1 cellular context compared by ENCODE assay signal in the genomic region with DNA sequence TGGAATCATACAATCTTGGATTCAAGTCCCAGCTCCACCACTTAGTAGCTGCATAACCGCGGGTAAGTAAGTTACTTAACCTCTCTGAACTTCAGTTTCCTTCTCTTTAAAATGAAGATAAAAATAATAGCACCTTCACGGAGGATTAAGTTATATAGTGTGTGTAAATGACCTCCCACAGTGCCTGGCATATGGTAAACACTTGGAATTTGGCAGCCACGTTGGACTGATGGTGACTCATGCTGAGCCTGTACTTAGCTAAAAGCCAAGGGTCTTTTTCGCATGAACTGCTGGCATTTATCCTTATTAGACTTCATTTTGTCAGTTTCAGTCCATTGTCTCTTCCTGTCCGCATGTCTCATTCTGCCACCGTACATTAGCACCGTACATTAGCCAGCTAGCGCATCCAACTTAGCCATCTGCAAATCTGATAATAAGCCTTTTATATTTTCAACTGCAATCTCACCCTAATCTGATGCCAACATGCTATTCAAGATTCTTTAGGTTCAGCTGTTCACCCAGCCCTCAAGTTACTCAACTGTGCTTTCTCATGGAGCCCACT.
A peak's percentile ranks its signal among the peaks of the same experiment; 100 is the strongest.
TF ChIP-seq lines count a peak whose summit lies in the region.

No MANE protein-coding gene starts in this region.

TF ChIP-seq in HEK293, 187 proteins besides CTCF, POLR2A, EP300 and RAD21 (continued from another document and continues in another):
- no peak for TF ChIP-seq ZNF280D (tag by site-specific recombination; IDR thresholded peaks at IDR 0.05)
- TF ChIP-seq ZNF561 (tag by site-specific recombination; IDR thresholded peaks at IDR 0.05; ENCODE audit: borderline replicate concordance): peak; percentile 88; the same call in 1 of the 2 replicates
- peak; percentile 100 for TF ChIP-seq GLI2 (tag by site-specific recombination; IDR thresholded peaks at IDR 0.05; ENCODE audit: borderline replicate concordance, low read depth)
- no peak for TF ChIP-seq ZNF521 (tag by site-specific recombination; IDR thresholded peaks at IDR 0.05)
- TF ChIP-seq, protein P1, sequence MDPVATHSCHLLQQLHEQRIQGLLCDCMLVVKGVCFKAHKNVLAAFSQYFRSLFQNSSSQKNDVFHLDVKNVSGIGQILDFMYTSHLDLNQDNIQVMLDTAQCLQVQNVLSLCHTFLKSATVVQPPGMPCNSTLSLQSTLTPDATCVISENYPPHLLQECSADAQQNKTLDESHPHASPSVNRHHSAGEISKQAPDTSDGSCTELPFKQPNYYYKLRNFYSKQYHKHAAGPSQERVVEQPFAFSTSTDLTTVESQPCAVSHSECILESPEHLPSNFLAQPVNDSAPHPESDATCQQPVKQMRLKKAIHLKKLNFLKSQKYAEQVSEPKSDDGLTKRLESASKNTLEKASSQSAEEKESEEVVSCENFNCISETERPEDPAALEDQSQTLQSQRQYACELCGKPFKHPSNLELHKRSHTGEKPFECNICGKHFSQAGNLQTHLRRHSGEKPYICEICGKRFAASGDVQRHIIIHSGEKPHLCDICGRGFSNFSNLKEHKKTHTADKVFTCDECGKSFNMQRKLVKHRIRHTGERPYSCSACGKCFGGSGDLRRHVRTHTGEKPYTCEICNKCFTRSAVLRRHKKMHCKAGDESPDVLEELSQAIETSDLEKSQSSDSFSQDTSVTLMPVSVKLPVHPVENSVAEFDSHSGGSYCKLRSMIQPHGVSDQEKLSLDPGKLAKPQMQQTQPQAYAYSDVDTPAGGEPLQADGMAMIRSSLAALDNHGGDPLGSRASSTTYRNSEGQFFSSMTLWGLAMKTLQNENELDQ (tag by site-specific recombination; IDR thresholded peaks at IDR 0.05; ENCODE audit: low read depth): peak; percentile 55; the same call in 1 of the 2 replicates
- peak; percentile 77 for TF ChIP-seq HOXD13 (CRISPR knock-in tag; IDR thresholded peaks at IDR 0.05; ENCODE audit: borderline replicate concordance)
- TF ChIP-seq ZNF664 (tag by site-specific recombination; IDR thresholded peaks at IDR 0.05): peak; percentile 92
- peak; percentile 92 for TF ChIP-seq KLF8 (tag by site-specific recombination; IDR thresholded peaks at IDR 0.05)
- TF ChIP-seq WT1 (tag by site-specific recombination; IDR thresholded peaks at IDR 0.05): peak; percentile 69
- peak; percentile 97 for TF ChIP-seq ZNF580 (tag by site-specific recombination; IDR thresholded peaks at IDR 0.05)
- TF ChIP-seq ZNF366 (tag by site-specific recombination; conservative IDR thresholded peaks at IDR 0.05): peak; percentile 95
- no peak for TF ChIP-seq MEIS1 (CRISPR knock-in tag; IDR thresholded peaks at IDR 0.05; ENCODE audit: borderline replicate concordance)
- peak; percentile 95 for TF ChIP-seq ZNF2 (tag by site-specific recombination; IDR thresholded peaks at IDR 0.05)
- TF ChIP-seq, protein P2, sequence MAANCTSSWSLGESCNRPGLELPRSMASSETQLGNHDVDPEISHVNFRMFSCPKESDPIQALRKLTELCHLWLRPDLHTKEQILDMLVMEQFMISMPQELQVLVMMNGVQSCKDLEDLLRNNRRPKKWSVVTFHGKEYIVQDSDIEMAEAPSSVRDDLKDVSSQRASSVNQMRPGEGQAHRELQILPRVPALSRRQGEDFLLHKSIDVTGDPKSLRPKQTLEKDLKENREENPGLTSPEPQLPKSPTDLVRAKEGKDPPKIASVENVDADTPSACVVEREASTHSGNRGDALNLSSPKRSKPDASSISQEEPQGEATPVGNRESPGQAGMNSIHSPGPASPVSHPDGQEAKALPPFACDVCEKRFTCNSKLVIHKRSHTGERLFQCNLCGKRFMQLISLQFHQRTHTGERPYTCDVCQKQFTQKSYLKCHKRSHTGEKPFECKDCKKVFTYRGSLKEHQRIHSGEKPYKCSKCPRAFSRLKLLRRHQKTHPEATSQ (tag by site-specific recombination; IDR thresholded peaks at IDR 0.05): no peak
- TF ChIP-seq ZXDB (tag by site-specific recombination; IDR thresholded peaks at IDR 0.05): peak; percentile 96
- TF ChIP-seq, protein P3, sequence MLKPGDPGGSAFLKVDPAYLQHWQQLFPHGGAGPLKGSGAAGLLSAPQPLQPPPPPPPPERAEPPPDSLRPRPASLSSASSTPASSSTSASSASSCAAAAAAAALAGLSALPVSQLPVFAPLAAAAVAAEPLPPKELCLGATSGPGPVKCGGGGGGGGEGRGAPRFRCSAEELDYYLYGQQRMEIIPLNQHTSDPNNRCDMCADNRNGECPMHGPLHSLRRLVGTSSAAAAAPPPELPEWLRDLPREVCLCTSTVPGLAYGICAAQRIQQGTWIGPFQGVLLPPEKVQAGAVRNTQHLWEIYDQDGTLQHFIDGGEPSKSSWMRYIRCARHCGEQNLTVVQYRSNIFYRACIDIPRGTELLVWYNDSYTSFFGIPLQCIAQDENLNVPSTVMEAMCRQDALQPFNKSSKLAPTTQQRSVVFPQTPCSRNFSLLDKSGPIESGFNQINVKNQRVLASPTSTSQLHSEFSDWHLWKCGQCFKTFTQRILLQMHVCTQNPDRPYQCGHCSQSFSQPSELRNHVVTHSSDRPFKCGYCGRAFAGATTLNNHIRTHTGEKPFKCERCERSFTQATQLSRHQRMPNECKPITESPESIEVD (tag by site-specific recombination; IDR thresholded peaks at IDR 0.05): peak; percentile 96
- TF ChIP-seq ZNF10 (tag by site-specific recombination; IDR thresholded peaks at IDR 0.05): peak; percentile 58; the same call in 1 of the 2 replicates
- TF ChIP-seq ZNF654 (tag by site-specific recombination; IDR thresholded peaks at IDR 0.05; ENCODE audit: low read depth): no peak
- TF ChIP-seq ZNF571 (tag by site-specific recombination; IDR thresholded peaks at IDR 0.05): no peak
- TF ChIP-seq, protein P4, sequence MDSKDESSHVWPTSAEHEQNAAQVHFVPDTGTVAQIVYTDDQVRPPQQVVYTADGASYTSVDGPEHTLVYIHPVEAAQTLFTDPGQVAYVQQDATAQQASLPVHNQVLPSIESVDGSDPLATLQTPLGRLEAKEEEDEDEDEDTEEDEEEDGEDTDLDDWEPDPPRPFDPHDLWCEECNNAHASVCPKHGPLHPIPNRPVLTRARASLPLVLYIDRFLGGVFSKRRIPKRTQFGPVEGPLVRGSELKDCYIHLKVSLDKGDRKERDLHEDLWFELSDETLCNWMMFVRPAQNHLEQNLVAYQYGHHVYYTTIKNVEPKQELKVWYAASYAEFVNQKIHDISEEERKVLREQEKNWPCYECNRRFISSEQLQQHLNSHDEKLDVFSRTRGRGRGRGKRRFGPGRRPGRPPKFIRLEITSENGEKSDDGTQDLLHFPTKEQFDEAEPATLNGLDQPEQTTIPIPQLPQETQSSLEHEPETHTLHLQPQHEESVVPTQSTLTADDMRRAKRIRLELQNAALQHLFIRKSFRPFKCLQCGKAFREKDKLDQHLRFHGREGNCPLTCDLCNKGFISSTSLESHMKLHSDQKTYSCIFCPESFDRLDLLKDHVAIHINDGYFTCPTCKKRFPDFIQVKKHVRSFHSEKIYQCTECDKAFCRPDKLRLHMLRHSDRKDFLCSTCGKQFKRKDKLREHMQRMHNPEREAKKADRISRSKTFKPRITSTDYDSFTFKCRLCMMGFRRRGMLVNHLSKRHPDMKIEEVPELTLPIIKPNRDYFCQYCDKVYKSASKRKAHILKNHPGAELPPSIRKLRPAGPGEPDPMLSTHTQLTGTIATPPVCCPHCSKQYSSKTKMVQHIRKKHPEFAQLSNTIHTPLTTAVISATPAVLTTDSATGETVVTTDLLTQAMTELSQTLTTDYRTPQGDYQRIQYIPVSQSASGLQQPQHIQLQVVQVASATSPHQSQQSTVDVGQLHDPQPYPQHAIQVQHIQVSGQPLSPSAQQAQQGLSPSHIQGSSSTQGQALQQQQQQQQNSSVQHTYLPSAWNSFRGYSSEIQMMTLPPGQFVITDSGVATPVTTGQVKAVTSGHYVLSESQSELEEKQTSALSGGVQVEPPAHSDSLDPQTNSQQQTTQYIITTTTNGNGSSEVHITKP (tag by site-specific recombination; IDR thresholded peaks at IDR 0.05): peak; percentile 58
- TF ChIP-seq SCRT2 (tag by site-specific recombination; IDR thresholded peaks at IDR 0.05): no peak
- no peak for TF ChIP-seq SALL2 (tag by site-specific recombination; IDR thresholded peaks at IDR 0.05; ENCODE audit: borderline replicate concordance)
- TF ChIP-seq, protein P5, sequence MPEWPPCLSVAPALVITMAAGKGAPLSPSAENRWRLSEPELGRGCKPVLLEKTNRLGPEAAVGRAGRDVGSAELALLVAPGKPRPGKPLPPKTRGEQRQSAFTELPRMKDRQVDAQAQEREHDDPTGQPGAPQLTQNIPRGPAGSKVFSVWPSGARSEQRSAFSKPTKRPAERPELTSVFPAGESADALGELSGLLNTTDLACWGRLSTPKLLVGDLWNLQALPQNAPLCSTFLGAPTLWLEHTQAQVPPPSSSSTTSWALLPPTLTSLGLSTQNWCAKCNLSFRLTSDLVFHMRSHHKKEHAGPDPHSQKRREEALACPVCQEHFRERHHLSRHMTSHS (tag by site-specific recombination; IDR thresholded peaks at IDR 0.05): peak; percentile 90
- peak; percentile 76 for TF ChIP-seq ZNF558 (tag by site-specific recombination; IDR thresholded peaks at IDR 0.05)
- peak; percentile 96 for TF ChIP-seq ZIC2 (tag by site-specific recombination; IDR thresholded peaks at IDR 0.05)
- peak; percentile 57; the same call in 1 of the 2 replicates for TF ChIP-seq KLF7 (tag by site-specific recombination; IDR thresholded peaks at IDR 0.05; ENCODE audit: borderline replicate concordance)
- TF ChIP-seq BCL11B (tag by site-specific recombination; IDR thresholded peaks at IDR 0.05; ENCODE audit: low read depth): peak; percentile 55; the same call in 1 of the 2 replicates
- peak; percentile 40; the same call in 1 of the 2 replicates for TF ChIP-seq ZNF121 (tag by site-specific recombination; IDR thresholded peaks at IDR 0.05)
- TF ChIP-seq ZFP69B (tag by site-specific recombination; IDR thresholded peaks at IDR 0.05): peak; percentile 50; the same call in 1 of the 2 replicates
- TF ChIP-seq, protein P6, sequence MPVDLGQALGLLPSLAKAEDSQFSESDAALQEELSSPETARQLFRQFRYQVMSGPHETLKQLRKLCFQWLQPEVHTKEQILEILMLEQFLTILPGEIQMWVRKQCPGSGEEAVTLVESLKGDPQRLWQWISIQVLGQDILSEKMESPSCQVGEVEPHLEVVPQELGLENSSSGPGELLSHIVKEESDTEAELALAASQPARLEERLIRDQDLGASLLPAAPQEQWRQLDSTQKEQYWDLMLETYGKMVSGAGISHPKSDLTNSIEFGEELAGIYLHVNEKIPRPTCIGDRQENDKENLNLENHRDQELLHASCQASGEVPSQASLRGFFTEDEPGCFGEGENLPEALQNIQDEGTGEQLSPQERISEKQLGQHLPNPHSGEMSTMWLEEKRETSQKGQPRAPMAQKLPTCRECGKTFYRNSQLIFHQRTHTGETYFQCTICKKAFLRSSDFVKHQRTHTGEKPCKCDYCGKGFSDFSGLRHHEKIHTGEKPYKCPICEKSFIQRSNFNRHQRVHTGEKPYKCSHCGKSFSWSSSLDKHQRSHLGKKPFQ (tag by site-specific recombination; IDR thresholded peaks at IDR 0.05): peak; percentile 87
- peak; percentile 97 for TF ChIP-seq SP7 (tag by site-specific recombination; IDR thresholded peaks at IDR 0.05)
- peak; percentile 94 for TF ChIP-seq ZNF629 (tag by site-specific recombination; IDR thresholded peaks at IDR 0.05)
- peak; percentile 72; the same call in 1 of the 2 replicates for TF ChIP-seq ZNF610 (tag by site-specific recombination; IDR thresholded peaks at IDR 0.05; ENCODE audit: borderline replicate concordance)
- TF ChIP-seq ZNF843 (tag by site-specific recombination; IDR thresholded peaks at IDR 0.05): peak; percentile 100
